14 cellular contexts compared by ENCODE assay signal in the genomic region with DNA sequence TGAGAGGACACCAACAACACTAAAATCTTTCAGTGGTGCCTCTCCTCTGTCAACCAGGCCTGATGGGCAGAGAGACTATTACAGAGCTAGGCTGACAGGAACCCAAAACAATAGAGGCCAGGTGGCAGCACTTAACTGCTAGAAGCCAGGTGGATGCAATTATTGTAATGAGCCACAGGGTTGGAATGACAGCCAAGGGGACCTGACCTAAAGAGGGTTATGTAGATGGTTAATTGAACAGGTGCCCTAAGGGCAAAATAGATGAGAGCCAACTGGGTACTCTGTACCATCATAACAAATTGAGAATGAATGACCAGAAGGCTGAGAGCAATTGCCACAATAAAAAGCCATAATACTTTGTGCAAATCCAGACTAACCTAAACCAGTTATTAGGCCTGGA. TPM values are rescaled to one million over a fixed set of nuclear protein-coding genes. Genes with fewer than 3 reads are reported as not detected.
DNase-seq lines count a peak whose midpoint lies in the region; ATAC-seq and TF ChIP-seq lines count a peak whose summit lies in the region.
"Had no signal": no experiment of that assay in that cellular context is flagged by ENCODE, and none has a peak within 500 bp of the region (broad histone marks: within the 10 kb centered on the region; RNA-seq: fewer than 3 reads in every experiment).

No MANE protein-coding gene starts in this region.

- TF ChIP-seq POLR2A in HCT116 (IDR thresholded peaks at IDR 0.05; ENCODE audit: borderline replicate concordance, extremely low read depth, insufficient read depth, insufficient read length) = no peak

- H3K36me3 ChIP-seq in HCT116 (ENCODE audit: control insufficient read depth in 1 of 2, insufficient read depth in 2 of 2, low read length in 2 of 2) = no peaks in the 10 kb centered on the region
- H3K36me3 ChIP-seq in A673 (ENCODE audit: insufficient read depth, low read length, poor library complexity, severe bottlenecking) = no peaks in the 10 kb centered on the region
- H3K36me3 ChIP-seq: esophagus squamous epithelium, MG63, sigmoid colon had no signal

- no peaks in the 10 kb centered on the region for H3K9me2 ChIP-seq in HCT116 (ENCODE audit: insufficient read depth)

- POLR2A ChIA-PET in HCT116 (lab: Charles Lee) = no interaction called here
- POLR2A ChIA-PET in activated CD4-positive, alpha-beta memory T cell treated with anti-CD3 and anti-CD28 coated beads, Interleukin-2, amount 10 ng/mL, durations not matched to agents 7 days and 5 days (lab: Charles Lee) = no interaction called here
- POLR2A ChIA-PET in A673 (lab: Charles Lee; ENCODE audit: low non-redundant PET) = no interaction called here
- POLR2A ChIA-PET in activated CD8-positive, alpha-beta T cell treated with anti-CD3 and anti-CD28 coated beads, Interleukin-2, amount 10 ng/mL, durations not matched to agents 7 days and 5 days (lab: Charles Lee) = no interaction called here

- no peaks in the 10 kb centered on the region for H3K4me1 Mint-ChIP-seq in activated CD4-positive, alpha-beta memory T cell treated with anti-CD3 and anti-CD28 coated beads, Interleukin-2, amount 10 ng/mL, durations not matched to agents 7 days and 5 days
- no peaks in the 10 kb centered on the region for H3K4me1 Mint-ChIP-seq in activated CD8-positive, alpha-beta T cell treated with anti-CD3 and anti-CD28 coated beads, Interleukin-2, amount 10 ng/mL, durations not matched to agents 7 days and 5 days (ENCODE audit: low read depth)
- H3K4me1 Mint-ChIP-seq: stimulated activated naive CD8-positive, alpha-beta T cell treated with anti-CD3 and anti-CD28 coated beads, Interleukin-15, amount 100 ng/mL, for 72 hours had no signal

- no peak overlapping the region for H3K27ac Mint-ChIP-seq in activated CD4-positive, alpha-beta memory T cell treated with anti-CD3 and anti-CD28 coated beads, Interleukin-2, amount 10 ng/mL, durations not matched to agents 7 days and 5 days
- H3K27ac Mint-ChIP-seq in activated CD8-positive, alpha-beta T cell treated with anti-CD3 and anti-CD28 coated beads, Interleukin-2, amount 10 ng/mL, durations not matched to agents 7 days and 5 days = no peak overlapping the region
- H3K27ac Mint-ChIP-seq: stimulated activated naive CD8-positive, alpha-beta T cell treated with anti-CD3 and anti-CD28 coated beads, Interleukin-15, amount 100 ng/mL, for 72 hours had no signal

- no peak overlapping the region for H3K4me3 ChIP-seq in HCT116 (replicated peaks in 1 of 2; ENCODE audit: low read depth in 1 of 2, low read length in 2 of 2)
- H3K4me3 ChIP-seq in A673 (ENCODE audit: low read depth, low read length, poor library complexity, severe bottlenecking) = no peak overlapping the region
- H3K4me3 ChIP-seq: esophagus squamous epithelium, lung, MG63, PC-9, sigmoid colon had no signal

- ATAC-seq in HCT116 = peak; percentile 63
- ATAC-seq in activated CD8-positive, alpha-beta T cell treated with anti-CD3 and anti-CD28 coated beads, Interleukin-2, amount 10 ng/mL, durations not matched to agents 7 days and 5 days = no peak
- ATAC-seq: stimulated activated naive CD8-positive, alpha-beta T cell treated with anti-CD3 and anti-CD28 coated beads, Interleukin-15, amount 100 ng/mL, for 72 hours had no signal

- no TSS peak for BruUV-seq in HCT116 (replicated peaks; lab: Mats Ljungman, UMichigan)
- no TSS peak for BruUV-seq in A673 (replicated peaks; lab: Mats Ljungman, UMichigan)

- H3K27me3 ChIP-seq in HCT116 (ENCODE audit: insufficient read depth, low read length) (no peaks in the 10 kb centered on the region), A673 (replicated peaks; ENCODE audit: insufficient read depth, low read depth, low read length, poor library complexity) (no peaks in the 10 kb centered on the region)
- H3K27me3 ChIP-seq: esophagus squamous epithelium, MG63, sigmoid colon had no signal

- no peaks in the 10 kb centered on the region for H3K9me3 Mint-ChIP-seq in activated CD4-positive, alpha-beta memory T cell treated with anti-CD3 and anti-CD28 coated beads, Interleukin-2, amount 10 ng/mL, durations not matched to agents 7 days and 5 days
- no peaks in the 10 kb centered on the region for H3K9me3 Mint-ChIP-seq in activated CD8-positive, alpha-beta T cell treated with anti-CD3 and anti-CD28 coated beads, Interleukin-2, amount 10 ng/mL, durations not matched to agents 7 days and 5 days (ENCODE audit: insufficient read depth)
- H3K9me3 Mint-ChIP-seq: stimulated activated naive CD8-positive, alpha-beta T cell treated with anti-CD3 and anti-CD28 coated beads, Interleukin-15, amount 100 ng/mL, for 72 hours had no signal

- H3K27ac ChIP-seq in HCT116 (ENCODE audit: low read depth, low read length) (no peak overlapping the region), A673 (ENCODE audit: low read depth, low read length, poor library complexity, severe bottlenecking) (no peak overlapping the region)
- H3K27ac ChIP-seq: esophagus squamous epithelium, PC-9, sigmoid colon had no signal

- H3K27me3 Mint-ChIP-seq in activated CD4-positive, alpha-beta memory T cell treated with anti-CD3 and anti-CD28 coated beads, Interleukin-2, amount 10 ng/mL, durations not matched to agents 7 days and 5 days = peaks cover 3% of the 10 kb centered on the region
- peaks cover 4% of the 10 kb centered on the region for H3K27me3 Mint-ChIP-seq in activated CD8-positive, alpha-beta T cell treated with anti-CD3 and anti-CD28 coated beads, Interleukin-2, amount 10 ng/mL, durations not matched to agents 7 days and 5 days (ENCODE audit: low read depth)
- H3K27me3 Mint-ChIP-seq: stimulated activated naive CD8-positive, alpha-beta T cell treated with anti-CD3 and anti-CD28 coated beads, Interleukin-15, amount 100 ng/mL, for 72 hours had no signal

- no peaks in the 10 kb centered on the region for H4K20me1 ChIP-seq in HCT116 (ENCODE audit: insufficient read depth)

- no peaks in the 10 kb centered on the region for H3K79me2 ChIP-seq in HCT116 (ENCODE audit: insufficient read depth, low read length)

- H3K9me3 ChIP-seq in HCT116 (ENCODE audit: control insufficient read depth in 1 of 2, insufficient read depth in 1 of 2, low read depth in 1 of 2, low read length in 2 of 2) (no peaks in the 10 kb centered on the region), A673 (ENCODE audit: low read depth, low read length, poor library complexity, severe bottlenecking) (no peaks in the 10 kb centered on the region)
- H3K9me3 ChIP-seq: esophagus squamous epithelium, MG63, sigmoid colon had no signal

- no peak overlapping the region for H3K4me2 ChIP-seq in HCT116 (ENCODE audit: low read length)
- H3K4me2 ChIP-seq: PC-9 had no signal

- H3K4me1 ChIP-seq in HCT116 (ENCODE audit: control insufficient read depth in 1 of 2, insufficient read depth in 2 of 2, low read length in 2 of 2) (no peaks in the 10 kb centered on the region), A673 (ENCODE audit: insufficient read depth, low read length, poor library complexity, severe bottlenecking) (no peaks in the 10 kb centered on the region)
- H3K4me1 ChIP-seq: esophagus squamous epithelium, sigmoid colon had no signal

- no peak overlapping the region for H3K9ac ChIP-seq in HCT116 (ENCODE audit: low read length)

- DNase-seq in HCT116 (ENCODE audit: low read depth, low spot score) = no peak
- peak; percentile 81 to 93 for DNase-seq in NCI-H1930 (lab: John Stamatoyannopoulos, UW)
- peak; percentile 94 for DNase-seq in NCI-H748 treated with DMSO at 0.1 percent for 48 hours (lab: John Stamatoyannopoulos, UW)
- peak; percentile 93 for DNase-seq in islet precursor cell
- no peak for DNase-seq in activated CD4-positive, alpha-beta memory T cell treated with anti-CD3 and anti-CD28 coated beads, Interleukin-2, amount 10 ng/mL, durations not matched to agents 7 days and 5 days
- no peak for DNase-seq in A673 (ENCODE audit: low spot score)
- no peak for DNase-seq in activated CD8-positive, alpha-beta T cell treated with anti-CD3 and anti-CD28 coated beads, Interleukin-2, amount 10 ng/mL, durations not matched to agents 7 days and 5 days
- DNase-seq: esophagus squamous epithelium; hypothalamus; MG63; sigmoid colon; stimulated activated naive CD8-positive, alpha-beta T cell treated with anti-CD3 and anti-CD28 coated beads, Interleukin-15, amount 100 ng/mL, for 72 hours had no signal

- CTCF ChIA-PET in HCT116 (lab: Charles Lee) = no interaction called here
- CTCF ChIA-PET in activated CD4-positive, alpha-beta memory T cell treated with anti-CD3 and anti-CD28 coated beads, Interleukin-2, amount 10 ng/mL, durations not matched to agents 7 days and 5 days (lab: Charles Lee) = no interaction called here
- CTCF ChIA-PET in A673 (lab: Charles Lee) = no interaction called here
- CTCF ChIA-PET in activated CD8-positive, alpha-beta T cell treated with anti-CD3 and anti-CD28 coated beads, Interleukin-2, amount 10 ng/mL, durations not matched to agents 7 days and 5 days (lab: Charles Lee) = no interaction called here

- no peak for TF ChIP-seq CTCF in HCT116 (IDR thresholded peaks at IDR 0.05 in 2 of 3, conservative IDR thresholded peaks at IDR 0.05 in 1 of 3; ENCODE audit: borderline replicate concordance in 1 of 3, insufficient read depth in 1 of 3, low read depth in 2 of 3, low read length in 2 of 3)
- no peak for TF ChIP-seq CTCF in A673 (conservative IDR thresholded peaks at IDR 0.05; ENCODE audit: low read depth, low read length)

- intact Hi-C loops in HCT116 (cut with micrococcal nuclease) (no loop called here), A673 (cut with micrococcal nuclease; ENCODE audit: unreplicated experiment) (no loop called here)

- peak; percentile 57 for TF ChIP-seq RAD21 in HCT116 (IDR thresholded peaks at IDR 0.05; ENCODE audit: low read depth)

- no peak overlapping the region for H2AFZ ChIP-seq in HCT116 (ENCODE audit: low read depth, low read length, poor library complexity, severe bottlenecking)
- H2AFZ ChIP-seq: PC-9 had no signal

- RAD21 ChIA-PET in HCT116 (lab: Charles Lee; ENCODE audit: low non-redundant PET in 1 of 2, low total read pairs in 2 of 2, uncharacterized antibody in 2 of 2, unreplicated experiment in 2 of 2) = no interaction called here

- no peak overlapping the region for H3K4me3 Mint-ChIP-seq in activated CD4-positive, alpha-beta memory T cell treated with anti-CD3 and anti-CD28 coated beads, Interleukin-2, amount 10 ng/mL, durations not matched to agents 7 days and 5 days
- H3K4me3 Mint-ChIP-seq in activated CD8-positive, alpha-beta T cell treated with anti-CD3 and anti-CD28 coated beads, Interleukin-2, amount 10 ng/mL, durations not matched to agents 7 days and 5 days = no peak overlapping the region
- H3K4me3 Mint-ChIP-seq: stimulated activated naive CD8-positive, alpha-beta T cell treated with anti-CD3 and anti-CD28 coated beads, Interleukin-15, amount 100 ng/mL, for 72 hours had no signal

- H3K36me3 Mint-ChIP-seq in activated CD4-positive, alpha-beta memory T cell treated with anti-CD3 and anti-CD28 coated beads, Interleukin-2, amount 10 ng/mL, durations not matched to agents 7 days and 5 days (ENCODE audit: low read depth) = no peaks in the 10 kb centered on the region
- no peaks in the 10 kb centered on the region for H3K36me3 Mint-ChIP-seq in activated CD8-positive, alpha-beta T cell treated with anti-CD3 and anti-CD28 coated beads, Interleukin-2, amount 10 ng/mL, durations not matched to agents 7 days and 5 days (ENCODE audit: low read depth)

RNA-seq across cellular contexts. Expression of gene FRAS1, which starts 24.7 kb away (rescaled TPM):
- total RNA-seq in HCT116 (2021; ENCODE audit: unreplicated experiment) (33.5 TPM), A673 (2021) (0.06 and 0.28 TPM in 2 replicates)
- polyA plus RNA-seq in HCT116 (2012) = 14.1 and 16.6 TPM in 2 replicates
- not detected for total RNA-seq in activated CD4-positive, alpha-beta memory T cell treated with anti-CD3 and anti-CD28 coated beads, Interleukin-2, amount 10 ng/mL, durations not matched to agents 7 days and 5 days
- under 1 TPM in 1 of 2 experiments, not detected in 1; 0.08 TPM for total RNA-seq in activated CD8-positive, alpha-beta T cell treated with anti-CD3 and anti-CD28 coated beads, Interleukin-2, amount 10 ng/mL, durations not matched to agents 7 days and 5 days

Comparison
In these comparisons a context has a peak if more than half of its experiments do, and no peak if none do; other contexts are left out.
1. DNase-seq: peak in NCI-H1930 (2 of 2), NCI-H748 treated with DMSO at 0.1 percent for 48 hours (single experiment) and islet precursor cell (single experiment); none in HCT116 (single experiment), activated CD4-positive, alpha-beta memory T cell treated with anti-CD3 and anti-CD28 coated beads, Interleukin-2, amount 10 ng/mL, durations not matched to agents 7 days and 5 days (single experiment), A673 (single experiment) and activated CD8-positive, alpha-beta T cell treated with anti-CD3 and anti-CD28 coated beads, Interleukin-2, amount 10 ng/mL, durations not matched to agents 7 days and 5 days (single experiment).
2. RNA of gene FRAS1, which starts 24.7 kb away (total RNA-seq): 33.5 TPM in HCT116 (single experiment); 0.08 TPM in activated CD8-positive, alpha-beta T cell treated with anti-CD3 and anti-CD28 coated beads, Interleukin-2, amount 10 ng/mL, durations not matched to agents 7 days and 5 days, 0.06 to 0.28 TPM in A673 and not detected in activated CD4-positive, alpha-beta memory T cell treated with anti-CD3 and anti-CD28 coated beads, Interleukin-2, amount 10 ng/mL, durations not matched to agents 7 days and 5 days; every median in the first group is over 10 times any median in the second.